Comparison of ENCODE assay signal across 8 cellular contexts in genomic region chr1:16895602-16896315, GRCh38.
DNase-seq lines count a peak whose midpoint lies in the region; ATAC-seq lines count a peak whose summit lies in the region.

Gene RNU1-2, plus strand, starts transcription at chr1:16895980.

- peak; percentile 99 for ATAC-seq in GM19043 (IDR thresholded peaks at IDR 0.05; ENCODE audit: low read depth, unreplicated experiment)
- peak; percentile 99 for ATAC-seq in HG03378 (IDR thresholded peaks at IDR 0.05; ENCODE audit: unreplicated experiment)

- DNase-seq in AG20443 (ENCODE audit: low spot score) (peak; percentile 82), NCI-H446 treated with DMSO at 0.1 percent for 48 hours (lab: John Stamatoyannopoulos, UW) (peak; percentile 100), iris pigment epithelial cell (ENCODE audit: low read depth) (peak; percentile 100), smooth muscle cell of the brain vasculature (ENCODE audit: low read depth, low spot score) (peak; percentile 94)
- DNase-seq in activated CD4-positive, CD25-positive, alpha-beta regulatory T cell treated with anti-CD3 and anti-CD28 coated beads, Interleukin-2, amount 50 U/mL, for 16 hours (ENCODE audit: low read depth, low spot score) = peak; percentile 73
- peak; percentile 86 for DNase-seq in central memory CD4-positive, alpha-beta T cell

Comparison
In these comparisons a context has a peak if more than half of its experiments do, and no peak if none do; other contexts are left out.
1. Peak in every context shown above with its lines: DNase-seq and ATAC-seq.